Comparison of ENCODE assay signal across 9 cellular contexts in genomic region chr9:37608250-37608649, GRCh38. TPM values are rescaled to one million over a fixed set of nuclear protein-coding genes. Genes with fewer than 3 reads are reported as not detected.
"Had no signal": no experiment of that assay in that cellular context is flagged by ENCODE, and none has a peak within 500 bp of the region (broad histone marks: within the 10 kb centered on the region; RNA-seq: fewer than 3 reads in every experiment).

No MANE protein-coding gene starts in this region.

- H3K4me3 ChIP-seq: GM12878 had no signal

- DNase-seq: GDM1, GF-D8 had no signal

- ATAC-seq: GM12878 had no signal

- FAIRE-seq: G401.6, GM12878, GM12891, GM12892, GM18507, GM19239 had no signal

RNA-seq across cellular contexts. Expression of gene FRMPD1, which starts 42.5 kb away (rescaled TPM):
- total RNA-seq: G401 had no signal
